ENCODE assay signal across 8 cellular contexts in genomic region chr11:129853508-129854228, GRCh38. TPM values are rescaled to one million over a fixed set of nuclear protein-coding genes. Genes with fewer than 3 reads are reported as not detected.
A peak's percentile ranks its signal among the peaks of the same experiment; 100 is the strongest.
DNase-seq lines count a peak whose midpoint lies in the region; ATAC-seq and TF ChIP-seq lines count a peak whose summit lies in the region.

No MANE protein-coding gene starts in this region.

- H3K36me3 ChIP-seq in GM23338 (ENCODE audit: insufficient read depth): no peaks in the 10 kb centered on the region
- H3K36me3 ChIP-seq in right lobe of liver: no peaks in the 10 kb centered on the region
- H3K36me3 ChIP-seq in urinary bladder (ENCODE audit: insufficient read depth): no peaks in the 10 kb centered on the region

- no peak overlapping the region for H3K4me3 ChIP-seq in GM23338
- H3K4me3 ChIP-seq in right lobe of liver: no peak overlapping the region
- no peak overlapping the region for H3K4me3 ChIP-seq in urinary bladder (ENCODE audit: low read depth, low read length)

- peaks cover 5% of the 10 kb centered on the region for H3K27me3 Mint-ChIP-seq in GM23338 (ENCODE audit: insufficient read depth, low read depth, poor library complexity)
- H3K27me3 Mint-ChIP-seq in activated T-helper 2 cell treated with anti-CD3 and anti-CD28 coated beads, Interferon-gamma antibody, Interleukin-2, Interleukin-4, amounts not matched to agents 10 μg/mL and 5 μg/mL and 100 μg/mL, durations not matched to agents 14 hours and 24 hours and 36 hours (ENCODE audit: low read depth): no peaks in the 10 kb centered on the region

- no peaks in the 10 kb centered on the region for H4K20me1 ChIP-seq in GM23338 (replicated peaks; ENCODE audit: insufficient read depth)

- no peaks in the 10 kb centered on the region for H3K36me3 Mint-ChIP-seq in GM23338 (ENCODE audit: low read depth)
- H3K36me3 Mint-ChIP-seq in activated T-helper 2 cell treated with anti-CD3 and anti-CD28 coated beads, Interferon-gamma antibody, Interleukin-2, Interleukin-4, amounts not matched to agents 10 μg/mL and 5 μg/mL and 100 μg/mL, durations not matched to agents 14 hours and 24 hours and 36 hours (ENCODE audit: low read depth): peaks cover 9% of the 10 kb centered on the region

- no peaks in the 10 kb centered on the region for H3K79me2 ChIP-seq in GM23338 (replicated peaks; ENCODE audit: insufficient read depth)

- no peak for TF ChIP-seq POLR2A in right lobe of liver (IDR thresholded peaks at IDR 0.05)

- H3K4me1 Mint-ChIP-seq in GM23338: peaks cover 2% of the 10 kb centered on the region; the same call in 1 of the 3 replicates
- H3K4me1 Mint-ChIP-seq in activated T-helper 2 cell treated with anti-CD3 and anti-CD28 coated beads, Interferon-gamma antibody, Interleukin-2, Interleukin-4, amounts not matched to agents 10 μg/mL and 5 μg/mL and 100 μg/mL, durations not matched to agents 14 hours and 24 hours and 36 hours (ENCODE audit: low read depth): peaks cover 23% of the 10 kb centered on the region

- no peak overlapping the region for H2AFZ ChIP-seq in GM23338

- H3K4me1 ChIP-seq in GM23338 (ENCODE audit: insufficient read depth): no peaks in the 10 kb centered on the region
- peaks cover 0 to 10% (median 5%) of the 10 kb centered on the region in 4 donors for H3K4me1 ChIP-seq in right lobe of liver
- H3K4me1 ChIP-seq in urinary bladder (ENCODE audit: insufficient read depth): no peaks in the 10 kb centered on the region

- H3K9me2 ChIP-seq in GM23338 (ENCODE audit: insufficient read depth): 0 out of 2 replicates have a peak, but pooled peaks cover 3% of the 10 kb centered on the region

- peak overlapping the region; percentile 36; the same call in 1 of the 2 replicates for H3K27ac Mint-ChIP-seq in GM23338
- peak overlapping the region; percentile 78 for H3K27ac Mint-ChIP-seq in activated T-helper 2 cell treated with anti-CD3 and anti-CD28 coated beads, Interferon-gamma antibody, Interleukin-2, Interleukin-4, amounts not matched to agents 10 μg/mL and 5 μg/mL and 100 μg/mL, durations not matched to agents 14 hours and 24 hours and 36 hours

- no peak overlapping the region for H3K4me3 Mint-ChIP-seq in GM23338
- H3K4me3 Mint-ChIP-seq in activated T-helper 2 cell treated with anti-CD3 and anti-CD28 coated beads, Interferon-gamma antibody, Interleukin-2, Interleukin-4, amounts not matched to agents 10 μg/mL and 5 μg/mL and 100 μg/mL, durations not matched to agents 14 hours and 24 hours and 36 hours (ENCODE audit: low read depth): no peak overlapping the region

- H3K9me3 ChIP-seq in right lobe of liver: no peaks in the 10 kb centered on the region

- peak; percentile 23 for DNase-seq in GM23338 (ENCODE audit: low spot score)
- peak; percentile 87 for DNase-seq in NCI-H510A treated with DMSO at 0.1 percent for 48 hours (lab: John Stamatoyannopoulos, UW)
- DNase-seq in activated T-helper 2 cell treated with anti-CD3 and anti-CD28 coated beads, Interferon-gamma antibody, Interleukin-2, Interleukin-4, amounts not matched to agents 10 μg/mL and 5 μg/mL and 100 μg/mL, durations not matched to agents 14 hours and 24 hours and 36 hours (ENCODE audit: low spot score): peak; percentile 61
- DNase-seq in right lobe of liver: peak; percentile 88 to 94 (median 93)
- DNase-seq in AG08395 (ENCODE audit: low spot score): no peak

- H3F3A ChIP-seq in GM23338 (replicated peaks; ENCODE audit: low read depth): no peaks in the 10 kb centered on the region

- no peaks in the 10 kb centered on the region for H3K9me3 Mint-ChIP-seq in GM23338
- H3K9me3 Mint-ChIP-seq in activated T-helper 2 cell treated with anti-CD3 and anti-CD28 coated beads, Interferon-gamma antibody, Interleukin-2, Interleukin-4, amounts not matched to agents 10 μg/mL and 5 μg/mL and 100 μg/mL, durations not matched to agents 14 hours and 24 hours and 36 hours: no peaks in the 10 kb centered on the region

- TF ChIP-seq CTCF in GM23338 (conservative IDR thresholded peaks at IDR 0.05; ENCODE audit: low read depth in 2 of 2) (no peak), right lobe of liver (IDR thresholded peaks at IDR 0.05) (no peak)

- WGBS in right lobe of liver (ENCODE audit: insufficient coverage, low coverage, low lambda C conversion rate, missing lambda C conversion rate): 8% methylated on average over 9 of the region's 10 CpGs
- WGBS in urinary bladder: 15% methylated on average over 10 of the region's 10 CpGs

- ATAC-seq in GM23338 (no peak), right lobe of liver (peak; percentile 87 to 96 (median 93)), HG03457 (IDR thresholded peaks at IDR 0.05; ENCODE audit: unreplicated experiment) (no peak), HG03095 (IDR thresholded peaks at IDR 0.05; ENCODE audit: unreplicated experiment) (no peak)

- H3K4me2 ChIP-seq in GM23338: no peak overlapping the region

- H3K27me3 ChIP-seq in GM23338 (ENCODE audit: insufficient read depth) (no peaks in the 10 kb centered on the region), right lobe of liver (no peaks in the 10 kb centered on the region)

- 0 out of 2 replicates have a peak overlapping the region, but pooled peaks have one; percentile 8 for H3K27ac ChIP-seq in GM23338 (ENCODE audit: low read depth)
- H3K27ac ChIP-seq in right lobe of liver: peak overlapping the region; percentile 56 to 65 (median 58)
- peak overlapping the region; percentile 77 for H3K27ac ChIP-seq in urinary bladder (ENCODE audit: low read depth)

- intact Hi-C loops in activated T-helper 2 cell treated with anti-CD3 and anti-CD28 coated beads, Interferon-gamma antibody, Interleukin-2, Interleukin-4, amounts not matched to agents 10 μg/mL and 5 μg/mL and 100 μg/mL, durations not matched to agents 14 hours and 24 hours and 36 hours (cut with micrococcal nuclease): no loop called here
- intact Hi-C loops in right lobe of liver (cut with DNase I): no loop called here

TF ChIP-seq in GM23338, 12 proteins besides CTCF, POLR2A, EP300 and RAD21 (continues in another document):
- TF ChIP-seq ETS1 (IDR thresholded peaks at IDR 0.05): no peak
- no peak for TF ChIP-seq ZNF114 (CRISPR knock-in tag; IDR thresholded peaks at IDR 0.05)
- TF ChIP-seq CREB1 (CRISPR knock-in tag; IDR thresholded peaks at IDR 0.05; ENCODE audit: low read depth): no peak
- no peak for TF ChIP-seq REST (IDR thresholded peaks at IDR 0.05; ENCODE audit: unreplicated experiment)

RNA-seq across cellular contexts. Expression of gene TMEM45B, which starts 38.0 kb away (rescaled TPM):
- 0.31 and 0.38 TPM in 2 replicates for total RNA-seq in GM23338 (2014; rRNA removed; shearing (Covaris generic))
- polyA plus RNA-seq in GM23338 (2016; fragmentation: Nextera tagmentation; extraction: Ambion mirVana) (0.11 and 0.24 TPM in 2 replicates), urinary bladder (4.5 TPM)
- 0.27 and 0.39 TPM in 2 replicates for total RNA-seq in activated T-helper 2 cell treated with anti-CD3 and anti-CD28 coated beads, Interferon-gamma antibody, Interleukin-2, Interleukin-4, amounts not matched to agents 10 μg/mL and 5 μg/mL and 100 μg/mL, durations not matched to agents 14 hours and 24 hours and 36 hours
- total RNA-seq in right lobe of liver (100 to 1,000 TPM in 1 of 6 experiments, 10 to 100 TPM in 4, 1 to 10 TPM in 1; 10.0 to 126 (median 18.6) TPM), urinary bladder (18.2 TPM)

RNA-seq across cellular contexts. Expression of gene NFRKB, which starts 41.7 kb away (rescaled TPM):
- 28.7 and 44.9 TPM in 2 replicates for total RNA-seq in GM23338 (2014; rRNA removed; shearing (Covaris generic))
- 21.7 and 22.4 TPM in 2 replicates for polyA plus RNA-seq in GM23338 (2016; fragmentation: Nextera tagmentation; extraction: Ambion mirVana)
- total RNA-seq in activated T-helper 2 cell treated with anti-CD3 and anti-CD28 coated beads, Interferon-gamma antibody, Interleukin-2, Interleukin-4, amounts not matched to agents 10 μg/mL and 5 μg/mL and 100 μg/mL, durations not matched to agents 14 hours and 24 hours and 36 hours: 42.6 and 42.8 TPM in 2 replicates
- total RNA-seq in right lobe of liver: 10 to 100 TPM in 5 of 6 experiments, 1 to 10 TPM in 1; 9.5 to 15.0 (median 11.4) TPM
- total RNA-seq in urinary bladder: 24.7 TPM
- polyA plus RNA-seq in urinary bladder: 19.6 TPM

Comparison
In these comparisons a context has a peak if more than half of its experiments do, and no peak if none do; other contexts are left out.
1. ATAC-seq: peak in right lobe of liver (4 of 4); none in GM23338 (single experiment), HG03457 (single experiment) and HG03095 (single experiment).
2. H3K27ac ChIP-seq: peak in every context shown above with its lines; median percentile 77 in urinary bladder; 58 in right lobe of liver; 8 in GM23338.